2 cellular contexts compared by ENCODE assay signal in the genomic region with DNA sequence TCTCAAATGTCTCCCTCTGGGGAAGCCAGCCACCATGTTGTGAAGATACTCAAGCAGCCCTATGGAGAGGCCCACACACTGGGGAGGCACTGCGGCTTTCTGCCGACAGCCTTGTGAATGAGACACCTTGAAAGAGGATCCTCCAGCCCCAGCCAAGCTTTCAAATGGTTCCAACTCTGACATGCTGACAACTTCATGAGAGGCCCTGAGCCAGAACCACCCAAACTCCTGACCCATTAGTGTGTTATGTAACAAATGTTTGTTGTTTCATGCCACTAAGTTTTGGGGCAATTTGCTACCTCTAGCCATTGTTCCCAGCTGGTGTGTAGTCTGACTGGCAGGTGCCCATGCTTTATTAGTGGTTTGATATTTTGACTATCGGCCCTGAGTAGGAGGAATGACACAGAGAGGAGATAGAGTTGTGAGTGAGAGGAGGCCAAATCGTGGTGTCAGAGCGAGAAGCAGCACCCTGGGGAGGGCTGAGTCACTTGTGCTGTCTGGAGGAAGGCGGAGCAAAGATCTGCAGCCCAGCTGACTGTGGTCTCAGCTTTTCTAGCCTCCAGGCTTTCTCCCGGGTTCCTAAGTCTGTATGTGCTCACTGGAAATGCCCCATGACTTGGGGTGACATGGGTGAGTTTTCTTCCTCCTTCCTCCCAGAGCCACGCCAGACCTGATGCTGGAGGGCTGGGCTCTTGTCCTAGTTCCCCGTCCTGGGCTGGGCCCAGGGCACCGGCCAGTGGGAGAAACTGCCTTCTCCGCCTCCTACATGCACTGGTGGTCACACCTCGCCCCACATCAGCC.
TF ChIP-seq lines count a peak whose summit lies in the region.

No MANE protein-coding gene starts in this region.

TF ChIP-seq in GM12891, 5 proteins besides CTCF, POLR2A, EP300 and RAD21:
- peak; percentile 90 for TF ChIP-seq TAF1 (IDR thresholded peaks at IDR 0.05; ENCODE audit: low read depth, low read length)
- TF ChIP-seq POLR2AphosphoS5 (IDR thresholded peaks at IDR 0.05; ENCODE audit: low read depth, low read length), result peak; percentile 85; the same call in 1 of the 2 replicates
- TF ChIP-seq POU2F2 (IDR thresholded peaks at IDR 0.05; ENCODE audit: low read depth, low read length), result peak; percentile 71; the same call in 1 of the 2 replicates
- no peak for TF ChIP-seq PAX5 (IDR thresholded peaks at IDR 0.05; ENCODE audit: insufficient read depth, low read length, severe bottlenecking)

TF ChIP-seq in H1, 55 proteins besides CTCF, POLR2A, EP300 and RAD21:
- TF ChIP-seq BACH1 (IDR thresholded peaks at IDR 0.05; ENCODE audit: low read length) (0 out of 2 replicates have a peak, but pooled peaks have one; percentile 28), YY1 (IDR thresholded peaks at IDR 0.05; ENCODE audit: low read depth, low read length) (no peak), RXRA (IDR thresholded peaks at IDR 0.05; ENCODE audit: insufficient read depth, low read depth, low read length) (no peak)
